ENCODE assay signal across 29 cellular contexts in the genomic region with DNA sequence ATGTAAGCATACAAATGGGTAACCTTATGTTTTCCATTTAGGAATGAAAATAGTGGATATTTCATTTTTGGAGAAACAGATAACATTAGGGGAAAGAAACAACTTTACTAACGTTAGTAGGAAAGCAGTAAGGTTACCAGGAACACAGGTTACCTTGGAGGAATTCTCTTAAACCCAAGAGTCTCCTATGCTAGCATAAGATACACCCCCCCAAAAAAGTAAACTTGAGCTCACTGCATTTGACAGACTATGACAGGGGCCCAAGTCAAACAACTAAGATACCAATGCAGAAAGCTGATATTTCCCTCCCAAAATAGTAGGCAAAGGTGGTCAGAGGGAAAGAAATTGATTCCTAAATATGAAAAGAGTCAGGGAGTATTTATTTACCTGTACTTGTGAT.
"Had no signal": no experiment of that assay in that cellular context is flagged by ENCODE, and none has a peak within 500 bp of the region (broad histone marks: within the 10 kb centered on the region; RNA-seq: fewer than 3 reads in every experiment).

No MANE protein-coding gene starts in this region.

- H3K27me3 ChIP-seq: colonic mucosa, dorsolateral prefrontal cortex, esophagus muscularis mucosa, esophagus squamous epithelium, foreskin keratinocyte, gastrocnemius medialis, gastroesophageal sphincter, heart left ventricle, heart right ventricle had no signal

- H3K4me3 Mint-ChIP-seq: dendritic cell treated with granulocyte-macrophage colony-stimulating factor and Interleukin-4, amounts not matched to agents 40 ng/mL and 50 ng/mL, for 4 days; effector memory CD8-positive, alpha-beta T cell; endodermal cell had no signal

- H3K36me3 ChIP-seq: colonic mucosa, esophagus muscularis mucosa, esophagus squamous epithelium, gastrocnemius medialis, gastroesophageal sphincter, heart left ventricle, heart right ventricle had no signal

- H3K9me3 ChIP-seq: colonic mucosa, esophagus squamous epithelium, gastrocnemius medialis had no signal

- H3K9me3 Mint-ChIP-seq: dendritic cell treated with granulocyte-macrophage colony-stimulating factor and Interleukin-4, amounts not matched to agents 40 ng/mL and 50 ng/mL, for 4 days had no signal

- H3K27me3 Mint-ChIP-seq: dendritic cell treated with granulocyte-macrophage colony-stimulating factor and Interleukin-4, amounts not matched to agents 40 ng/mL and 50 ng/mL, for 4 days; effector memory CD8-positive, alpha-beta T cell had no signal

- FAIRE-seq: colon, endometrium, endothelial cell of umbilical vein, frontal cortex had no signal

- H3K27ac Mint-ChIP-seq: dendritic cell treated with granulocyte-macrophage colony-stimulating factor and Interleukin-4, amounts not matched to agents 40 ng/mL and 50 ng/mL, for 4 days; effector memory CD8-positive, alpha-beta T cell; endodermal cell had no signal

- H3K4me3 ChIP-seq: colonic mucosa, coronary artery, dorsolateral prefrontal cortex, esophagus muscularis mucosa, esophagus squamous epithelium, gastrocnemius medialis, gastroesophageal sphincter, heart left ventricle, heart right ventricle had no signal

- ATAC-seq: effector memory CD8-positive, alpha-beta T cell; esophagus mucosa; foreskin keratinocyte; gastrocnemius medialis; gastroesophageal sphincter; heart left ventricle; heart right ventricle had no signal

- DNase-seq: colonic mucosa; cortex of kidney; dermis blood vessel endothelial cell; dorsolateral prefrontal cortex; effector CD4-positive, alpha-beta T cell; effector CD8-positive, alpha-beta T cell; effector memory CD4-positive, alpha-beta T cell; effector memory CD8-positive, alpha-beta T cell; endodermal cell; erythroblast; esophagus squamous epithelium; foreskin fibroblast; foreskin keratinocyte; foreskin melanocyte; gastrocnemius medialis; glutamatergic neuron; head of caudate nucleus; heart left ventricle; heart right ventricle had no signal

- H3K4me1 ChIP-seq: colonic mucosa, esophagus muscularis mucosa, esophagus squamous epithelium, foreskin keratinocyte, gastrocnemius medialis, gastroesophageal sphincter, heart left ventricle, heart right ventricle had no signal

- H3K27ac ChIP-seq: colonic mucosa, coronary artery, dorsolateral prefrontal cortex, epithelial cell of prostate, esophagus muscularis mucosa, esophagus squamous epithelium, foreskin keratinocyte, gastrocnemius medialis, gastroesophageal sphincter, heart left ventricle, heart right ventricle had no signal
